ENCODE assay signal across 18 cellular contexts in genomic region chr2:240935101-240935876, GRCh38. TPM values are rescaled to one million over a fixed set of nuclear protein-coding genes. Genes with fewer than 3 reads are reported as not detected.
DNase-seq lines count a peak whose midpoint lies in the region; ATAC-seq and TF ChIP-seq lines count a peak whose summit lies in the region.
"Had no signal": no experiment of that assay in that cellular context is flagged by ENCODE, and none has a peak within 500 bp of the region (broad histone marks: within the 10 kb centered on the region; RNA-seq: fewer than 3 reads in every experiment).

No MANE protein-coding gene starts in this region.

- no peak overlapping the region for H3K4me3 ChIP-seq in WERI-Rb-1 (ENCODE audit: low read depth, low read length)
- H3K4me3 ChIP-seq: gastroesophageal sphincter, mucosa of descending colon had no signal

- intact Hi-C loops in Right ventricle myocardium inferior (cut with DNase I) (no loop called here), Right ventricle myocardium superior (cut with DNase I) (no loop called here)

- no peaks in the 10 kb centered on the region for H3K36me3 ChIP-seq in WERI-Rb-1
- H3K36me3 ChIP-seq: gastroesophageal sphincter had no signal

- TF ChIP-seq CTCF in WERI-Rb-1 (IDR thresholded peaks at IDR 0.05; ENCODE audit: low read depth, low read length) (no peak), GM10266 (IDR thresholded peaks at IDR 0.05; ENCODE audit: control insufficient read depth, insufficient read depth, low read depth, missing control alignments) (no peak)

- H3K27ac ChIP-seq in WERI-Rb-1 = no peak overlapping the region
- H3K27ac ChIP-seq: gastroesophageal sphincter had no signal

- H3K27me3 ChIP-seq in WERI-Rb-1 (ENCODE audit: insufficient read depth, low read depth, severe bottlenecking) = no peaks in the 10 kb centered on the region

- peaks cover 3% of the 10 kb centered on the region for H3K9me3 ChIP-seq in WERI-Rb-1 (ENCODE audit: severe bottlenecking)
- H3K9me3 ChIP-seq: mucosa of descending colon had no signal

- peak; percentile 58 for DNase-seq in Right ventricle myocardium inferior (ENCODE audit: missing footprints)
- DNase-seq in Right ventricle myocardium superior = no peak
- DNase-seq in WERI-Rb-1 = peak; percentile 4
- peak; percentile 83 for DNase-seq in mesenteric fat pad (ENCODE audit: low spot score)
- DNase-seq in ureter (ENCODE audit: low spot score) = peak; percentile 38
- DNase-seq in GM10266 (ENCODE audit: extremely low spot score) = no peak
- no peak for DNase-seq in stimulated activated CD4-positive, alpha-beta T cell treated with anti-CD3 and anti-CD28 coated beads, Interleukin-15, amount 100 ng/mL, for 24 hours
- DNase-seq: activated CD4-positive, alpha-beta T cell treated with anti-CD3 and anti-CD28 coated beads for 36 hours; activated T-cell treated with anti-CD3 and anti-CD28 coated beads, Interleukin-2, amount 50 U/mL, for 24 hours; cerebellar nuclear complex; NCI-H2029; NCI-H748 treated with DMSO at 0.1 percent for 48 hours; substantia nigra had no signal

- ATAC-seq in Right ventricle myocardium inferior (no peak), Right ventricle myocardium superior (ENCODE audit: poor library complexity) (no peak), GM21723 (IDR thresholded peaks at IDR 0.05; ENCODE audit: unreplicated experiment) (no peak)
- ATAC-seq: activated CD4-positive, alpha-beta T cell treated with anti-CD3 and anti-CD28 coated beads for 36 hours; gastroesophageal sphincter; mucosa of descending colon had no signal

RNA-seq across cellular contexts. Expression of gene CROCC2, which starts 29.2 kb away (rescaled TPM):
- total RNA-seq in Right ventricle myocardium inferior (not detected), Right ventricle myocardium superior (not detected), mesenteric fat pad (not detected), ureter (0.23 TPM)
- total RNA-seq: activated CD4-positive, alpha-beta T cell treated with anti-CD3 and anti-CD28 coated beads for 36 hours; gastroesophageal sphincter; HT-29; T-helper 2 cell treated with Interferon-gamma antibody and Interleukin-4, amounts not matched to agents 100 ng/mL and 5 ng/mL, for 36 hours had no signal

RNA-seq across cellular contexts. Expression of gene MAB21L4, which starts 39.3 kb away (rescaled TPM):
- not detected for total RNA-seq in Right ventricle myocardium inferior
- not detected for total RNA-seq in Right ventricle myocardium superior
- total RNA-seq in mesenteric fat pad = not detected
- 2.5 TPM for total RNA-seq in ureter
- total RNA-seq: activated CD4-positive, alpha-beta T cell treated with anti-CD3 and anti-CD28 coated beads for 36 hours; T-helper 2 cell treated with Interferon-gamma antibody and Interleukin-4, amounts not matched to agents 100 ng/mL and 5 ng/mL, for 36 hours had no signal

Comparison
In these comparisons a context has a peak if more than half of its experiments do, and no peak if none do; other contexts are left out.
1. DNase-seq: peak in Right ventricle myocardium inferior (single experiment), WERI-Rb-1 (single experiment), mesenteric fat pad (single experiment) and ureter (single experiment); none in Right ventricle myocardium superior (single experiment), GM10266 (single experiment) and stimulated activated CD4-positive, alpha-beta T cell treated with anti-CD3 and anti-CD28 coated beads, Interleukin-15, amount 100 ng/mL, for 24 hours (single experiment).